In genomic region chr2:11071207-11071606, GRCh38 we compare ENCODE assay signal across 1 cellular context.
TF ChIP-seq lines count a peak whose summit lies in the region.

No MANE protein-coding gene starts in this region.

TF ChIP-seq in GM12878, 131 proteins besides CTCF, POLR2A, EP300 and RAD21 (continued from another document):
- TF ChIP-seq, protein P1, sequence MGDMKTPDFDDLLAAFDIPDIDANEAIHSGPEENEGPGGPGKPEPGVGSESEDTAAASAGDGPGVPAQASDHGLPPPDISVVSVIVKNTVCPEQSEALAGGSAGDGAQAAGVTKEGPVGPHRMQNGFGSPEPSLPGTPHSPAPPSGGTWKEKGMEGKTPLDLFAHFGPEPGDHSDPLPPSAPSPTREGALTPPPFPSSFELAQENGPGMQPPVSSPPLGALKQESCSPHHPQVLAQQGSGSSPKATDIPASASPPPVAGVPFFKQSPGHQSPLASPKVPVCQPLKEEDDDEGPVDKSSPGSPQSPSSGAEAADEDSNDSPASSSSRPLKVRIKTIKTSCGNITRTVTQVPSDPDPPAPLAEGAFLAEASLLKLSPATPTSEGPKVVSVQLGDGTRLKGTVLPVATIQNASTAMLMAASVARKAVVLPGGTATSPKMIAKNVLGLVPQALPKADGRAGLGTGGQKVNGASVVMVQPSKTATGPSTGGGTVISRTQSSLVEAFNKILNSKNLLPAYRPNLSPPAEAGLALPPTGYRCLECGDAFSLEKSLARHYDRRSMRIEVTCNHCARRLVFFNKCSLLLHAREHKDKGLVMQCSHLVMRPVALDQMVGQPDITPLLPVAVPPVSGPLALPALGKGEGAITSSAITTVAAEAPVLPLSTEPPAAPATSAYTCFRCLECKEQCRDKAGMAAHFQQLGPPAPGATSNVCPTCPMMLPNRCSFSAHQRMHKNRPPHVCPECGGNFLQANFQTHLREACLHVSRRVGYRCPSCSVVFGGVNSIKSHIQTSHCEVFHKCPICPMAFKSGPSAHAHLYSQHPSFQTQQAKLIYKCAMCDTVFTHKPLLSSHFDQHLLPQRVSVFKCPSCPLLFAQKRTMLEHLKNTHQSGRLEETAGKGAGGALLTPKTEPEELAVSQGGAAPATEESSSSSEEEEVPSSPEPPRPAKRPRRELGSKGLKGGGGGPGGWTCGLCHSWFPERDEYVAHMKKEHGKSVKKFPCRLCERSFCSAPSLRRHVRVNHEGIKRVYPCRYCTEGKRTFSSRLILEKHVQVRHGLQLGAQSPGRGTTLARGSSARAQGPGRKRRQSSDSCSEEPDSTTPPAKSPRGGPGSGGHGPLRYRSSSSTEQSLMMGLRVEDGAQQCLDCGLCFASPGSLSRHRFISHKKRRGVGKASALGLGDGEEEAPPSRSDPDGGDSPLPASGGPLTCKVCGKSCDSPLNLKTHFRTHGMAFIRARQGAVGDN (IDR thresholded peaks at IDR 0.05): no peak
- no peak for TF ChIP-seq ZSCAN29 (IDR thresholded peaks at IDR 0.05)
- TF ChIP-seq, protein P2, sequence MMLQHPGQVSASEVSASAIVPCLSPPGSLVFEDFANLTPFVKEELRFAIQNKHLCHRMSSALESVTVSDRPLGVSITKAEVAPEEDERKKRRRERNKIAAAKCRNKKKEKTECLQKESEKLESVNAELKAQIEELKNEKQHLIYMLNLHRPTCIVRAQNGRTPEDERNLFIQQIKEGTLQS (IDR thresholded peaks at IDR 0.05; ENCODE audit: borderline replicate concordance, extremely low read depth, low read depth, low read length): no peak
- no peak for TF ChIP-seq SRF (IDR thresholded peaks at IDR 0.05; ENCODE audit: low read depth in 2 of 2, low read length in 2 of 2)
- no peak for TF ChIP-seq POLR2AphosphoS5 (IDR thresholded peaks at IDR 0.05; ENCODE audit: low read length)
- no peak for TF ChIP-seq RFX5 (IDR thresholded peaks at IDR 0.05; ENCODE audit: low read depth, low read length)
